In the genomic region with DNA sequence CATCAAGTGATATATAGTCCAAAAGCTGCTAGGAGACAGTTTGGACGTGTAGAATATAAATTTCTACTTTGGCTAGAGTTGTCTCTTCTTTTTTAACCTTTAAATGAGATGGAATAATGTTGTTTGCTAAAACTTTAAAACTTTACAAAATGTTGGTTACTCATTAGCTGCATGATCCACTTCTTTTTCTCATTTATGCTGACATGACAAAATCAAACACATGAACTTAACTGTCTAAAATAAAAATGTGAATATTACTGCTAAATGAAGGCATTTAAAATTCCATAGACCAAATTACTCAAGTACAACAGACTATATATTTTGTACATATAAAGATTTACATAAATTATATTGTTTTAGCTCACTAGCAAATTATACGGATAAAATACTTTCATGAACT, we compare ENCODE assay signal across 3 cellular contexts.
A peak's percentile ranks its signal among the peaks of the same experiment; 100 is the strongest.
TF ChIP-seq lines count a peak whose summit lies in the region.

No MANE protein-coding gene starts in this region.

TF ChIP-seq in HepG2, 621 proteins besides CTCF, POLR2A, EP300 and RAD21:
- TF ChIP-seq NCOA1 (CRISPR knock-in tag; IDR thresholded peaks at IDR 0.05) (no peak), MAFK (conservative IDR thresholded peaks at IDR 0.05 in 1 of 2, IDR thresholded peaks at IDR 0.05 in 1 of 2; ENCODE audit: low read length in 2 of 2) (peak; percentile 99 to 100), ZNF143 (CRISPR knock-in tag; IDR thresholded peaks at IDR 0.05) (no peak), MAFF (IDR thresholded peaks at IDR 0.05; ENCODE audit: low read depth, low read length) (peak; percentile 99)

TF ChIP-seq in IMR-90, 13 proteins besides CTCF, POLR2A, EP300 and RAD21:
- TF ChIP-seq MAZ (IDR thresholded peaks at IDR 0.05; ENCODE audit: borderline replicate concordance, low read depth, low read length): no peak
- no peak for TF ChIP-seq RFX5 (IDR thresholded peaks at IDR 0.05; ENCODE audit: low read depth, low read length)
- TF ChIP-seq MAFK (IDR thresholded peaks at IDR 0.05; ENCODE audit: low read depth, low read length): peak; percentile 100

TF ChIP-seq in H1, 55 proteins besides CTCF, POLR2A, EP300 and RAD21:
- TF ChIP-seq MAFK (IDR thresholded peaks at IDR 0.05; ENCODE audit: low read depth, low read length) (peak; percentile 99), POLR2AphosphoS5 (IDR thresholded peaks at IDR 0.05; ENCODE audit: low read depth, low read length) (no peak)
TF ChIP-seq in H1: peak in this region for 1.
